In genomic region chr12:7154901-7155470, GRCh38 we compare ENCODE assay signal across 27 cellular contexts. TPM values are rescaled to one million over a fixed set of nuclear protein-coding genes. Genes with fewer than 3 reads are reported as not detected.
A peak's percentile ranks its signal among the peaks of the same experiment; 100 is the strongest.
DNase-seq lines count a peak whose midpoint lies in the region; ATAC-seq, FAIRE-seq and TF ChIP-seq lines count a peak whose summit lies in the region.
"Had no signal": no experiment of that assay in that cellular context is flagged by ENCODE, and none has a peak within 500 bp of the region (broad histone marks: within the 10 kb centered on the region; RNA-seq: fewer than 3 reads in every experiment).

No MANE protein-coding gene starts in this region.

- peak; percentile 59 for FAIRE-seq in endometrium (lab: Jason Lieb, UNC)
- FAIRE-seq: G401.6 had no signal

- peaks cover 3% of the 10 kb centered on the region for H3K79me2 ChIP-seq in parathyroid adenoma

- H3K36me3 ChIP-seq in parathyroid adenoma (ENCODE audit: control insufficient read depth, insufficient read depth, low read length): no peaks in the 10 kb centered on the region
- peaks cover 28 to 55% of the 10 kb centered on the region in 2 donors for H3K36me3 ChIP-seq in ascending aorta
- H3K36me3 ChIP-seq: colonic mucosa had no signal

- H3K27me3 ChIP-seq in parathyroid adenoma (ENCODE audit: control insufficient read depth, insufficient read depth, low read length) (no peaks in the 10 kb centered on the region), ascending aorta (no peaks in the 10 kb centered on the region)
- H3K27me3 ChIP-seq: BLaER1, colonic mucosa, foreskin keratinocyte, heart left ventricle had no signal

- H3K4me1 ChIP-seq in parathyroid adenoma (peaks cover 74% of the 10 kb centered on the region), ascending aorta (no peaks in the 10 kb centered on the region)
- H3K4me1 ChIP-seq: colonic mucosa, foreskin keratinocyte, heart left ventricle had no signal

- no peak for TF ChIP-seq CTCF in RWPE1 (conservative IDR thresholded peaks at IDR 0.05; ENCODE audit: low read depth)
- TF ChIP-seq CTCF in parathyroid adenoma (IDR thresholded peaks at IDR 0.05): no peak
- TF ChIP-seq CTCF in ascending aorta (IDR thresholded peaks at IDR 0.05): no peak

- ATAC-seq in activated CD4-positive, CD25-positive, alpha-beta regulatory T cell treated with anti-CD3 and anti-CD28 coated beads, Interleukin-2, amount 50 U/mL, for 24 hours: no peak
- ATAC-seq: activated CD8-positive, alpha-beta memory T cell treated with anti-CD3 and anti-CD28 coated beads, Interleukin-2, amount 10 ng/mL, durations not matched to agents 7 days and 5 days; stimulated activated naive B cell treated with anti-CD40 and anti-IgM and Interleukin-4, amounts not matched to agents 10 μg/mL and 1 μg/mL and 100 μg/mL, for 72 hours had no signal

- H3K9ac ChIP-seq in parathyroid adenoma: no peak overlapping the region
- H3K9ac ChIP-seq: BLaER1 had no signal

- H3K27ac ChIP-seq in RWPE1 (peak overlapping the region; percentile 59), parathyroid adenoma (peak overlapping the region; percentile 96), ascending aorta (no peak overlapping the region)
- H3K27ac ChIP-seq: BLaER1, colonic mucosa, foreskin keratinocyte, heart left ventricle, thoracic aorta, VCaP had no signal

- POLR2A ChIA-PET in RWPE1 (lab: Yijun Ruan, JAX; ENCODE audit: low non-redundant PET): no interaction called here

- intact Hi-C loops in ascending aorta (cut with DNase I): no loop called here

- peak overlapping the region; percentile 56 for H2AFZ ChIP-seq in parathyroid adenoma

- H3K4me3 ChIP-seq in parathyroid adenoma (ENCODE audit: low read depth, low read length): no peak overlapping the region
- no peak overlapping the region for H3K4me3 ChIP-seq in ascending aorta
- H3K4me3 ChIP-seq: BLaER1, colonic mucosa, heart left ventricle, thoracic aorta had no signal

- peak overlapping the region; percentile 29 for H3K4me2 ChIP-seq in parathyroid adenoma (ENCODE audit: low read length)
- H3K4me2 ChIP-seq: BLaER1 had no signal

- DNase-seq in AG20443 (ENCODE audit: low spot score) (peak; percentile 8), RWPE1 (ENCODE audit: low spot score) (no peak), 8988T (no peak), DMS114 treated with DMSO at 0.1 percent for 48 hours (lab: John Stamatoyannopoulos, UW; ENCODE audit: unreplicated experiment) (no peak), ascending aorta (ENCODE audit: low spot score in 2 of 2) (no peak)
- DNase-seq: ACHN; activated CD4-positive, alpha-beta T cell treated with anti-CD3 and anti-CD28 coated beads, Interleukin-2, amount 10 ng/mL, durations not matched to agents 24 days and 14 days; activated CD8-positive, alpha-beta memory T cell treated with anti-CD3 and anti-CD28 coated beads, Interleukin-2, amount 10 ng/mL, durations not matched to agents 7 days and 5 days; activated T-cell treated with anti-CD3 and anti-CD28 coated beads, Interleukin-2, amount 50 U/mL, for 48 hours; colonic mucosa; effector memory CD4-positive, alpha-beta T cell; H9; heart left ventricle; KG1; NCI-H446 treated with DMSO at 0.1 percent for 48 hours; RPMI8226; stimulated activated CD4-positive, alpha-beta T cell treated with anti-CD3 and anti-CD28 coated beads, Interleukin-15, amount 100 ng/mL, for 24 hours; stimulated activated naive B cell treated with anti-CD40 and anti-IgM and Interleukin-4, amounts not matched to agents 10 μg/mL and 1 μg/mL and 100 μg/mL, for 72 hours had no signal

- H3K9me3 ChIP-seq in parathyroid adenoma (ENCODE audit: control insufficient read depth, low read length) (no peaks in the 10 kb centered on the region), ascending aorta (no peaks in the 10 kb centered on the region)
- H3K9me3 ChIP-seq: BLaER1, colonic mucosa, heart left ventricle, thoracic aorta had no signal

- CTCF ChIA-PET in RWPE1 (lab: Yijun Ruan, JAX): interaction anchor here (0.6 to 1.9 kb wide), 5 partner anchors 10 to 228 kb away, joined by 3 to 9 read pairs (median 5); no protein-coding TSS in a partner anchor

RNA-seq across cellular contexts. Expression of gene CLSTN3, which starts 24.8 kb away (rescaled TPM):
- total RNA-seq in ascending aorta: 132 TPM

RNA-seq across cellular contexts. Expression of gene RBP5, which starts 26.3 kb away (rescaled TPM):
- total RNA-seq in ascending aorta: 0.96 TPM
- total RNA-seq: activated CD4-positive, alpha-beta T cell treated with anti-CD3 and anti-CD28 coated beads, Interleukin-2, amount 10 ng/mL, durations not matched to agents 24 days and 14 days; foreskin keratinocyte; pulmonary artery endothelial cell had no signal

RNA-seq across cellular contexts. Expression of gene PEX5, which starts 34.5 kb away (rescaled TPM):
- 61.7 TPM for total RNA-seq in ascending aorta

RNA-seq across cellular contexts. Expression of gene C1RL, which starts 46.0 kb away (rescaled TPM):
- total RNA-seq in ascending aorta: 196 TPM

Comparison
In these comparisons a context has a peak if more than half of its experiments do, and no peak if none do; other contexts are left out.
1. H3K27ac ChIP-seq: peak in RWPE1 (single experiment) and parathyroid adenoma (single experiment); none in ascending aorta (0 of 2).